In the genomic region with DNA sequence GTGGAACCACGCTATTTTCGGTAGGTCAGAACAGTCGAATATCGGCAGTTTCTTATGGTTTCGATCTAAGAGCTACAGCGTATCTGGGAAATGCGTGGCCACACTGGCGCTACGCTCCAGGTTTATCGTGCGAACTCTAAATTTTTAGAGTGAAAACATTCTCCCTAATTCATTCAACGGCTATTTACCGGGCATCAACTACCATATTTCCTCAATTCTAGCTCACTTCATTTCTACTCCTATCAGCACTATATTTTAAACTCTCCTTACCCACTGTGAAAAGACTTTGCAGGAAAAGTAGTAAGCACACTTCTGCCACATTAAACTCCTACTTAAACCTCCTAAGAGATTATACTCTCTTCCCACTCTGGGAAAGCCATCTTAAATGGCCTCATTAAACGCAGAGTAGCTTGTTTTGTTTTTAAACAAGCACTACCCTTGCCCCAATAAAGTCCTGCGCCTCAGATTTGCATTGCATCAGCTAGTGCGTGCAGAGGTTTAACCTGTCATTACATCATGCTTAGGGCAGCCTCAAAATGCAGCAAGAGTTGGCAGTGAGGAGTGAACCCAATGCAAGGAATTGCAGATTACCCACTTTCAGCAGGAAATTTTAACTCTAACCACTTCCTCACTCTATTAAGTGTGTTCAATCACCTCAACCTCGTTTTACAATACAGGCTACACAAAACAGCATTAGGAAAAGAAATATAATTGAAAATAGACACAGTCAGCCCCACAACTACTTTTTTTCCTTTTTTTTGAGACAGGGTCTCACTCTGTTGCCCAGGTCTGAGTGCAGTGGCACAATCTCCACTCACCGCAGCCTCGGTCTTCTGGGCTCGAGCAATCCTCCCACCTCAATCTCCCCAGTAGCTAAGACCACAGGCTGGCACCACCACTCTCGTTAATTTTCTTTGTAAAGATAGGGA, we compare ENCODE assay signal across 8 cellular contexts. TPM values are rescaled to one million over a fixed set of nuclear protein-coding genes. Genes with fewer than 3 reads are reported as not detected.
DNase-seq lines count a peak whose midpoint lies in the region; ATAC-seq, FAIRE-seq and TF ChIP-seq lines count a peak whose summit lies in the region.

No MANE protein-coding gene starts in this region.

- H3K27ac Mint-ChIP-seq in CD8-positive, alpha-beta memory T cell, result peak overlapping the region; percentile 40 to 95 (median 92)
- H3K27ac Mint-ChIP-seq in activated naive CD4-positive, alpha-beta T cell treated with anti-CD3 and anti-CD28 coated beads for 36 hours, result peak overlapping the region; percentile 100

- H3K4me1 ChIP-seq in CD8-positive, alpha-beta memory T cell (ENCODE audit: insufficient read depth, low read length), result peaks cover 22% of the 10 kb centered on the region
- peaks cover 23% of the 10 kb centered on the region for H3K4me1 ChIP-seq in OCI-LY7 (ENCODE audit: insufficient read depth, low read length, poor library complexity, severe bottlenecking)
- peaks cover 15% of the 10 kb centered on the region for H3K4me1 ChIP-seq in parathyroid adenoma

- peaks cover 0 to 14% (median 0%) of the 10 kb centered on the region in 3 donors for H3K36me3 Mint-ChIP-seq in CD8-positive, alpha-beta memory T cell
- H3K36me3 Mint-ChIP-seq in activated naive CD4-positive, alpha-beta T cell treated with anti-CD3 and anti-CD28 coated beads for 36 hours (ENCODE audit: low read depth), result peaks cover 9% of the 10 kb centered on the region

- no peaks in the 10 kb centered on the region for H3K36me3 ChIP-seq in CD8-positive, alpha-beta memory T cell (ENCODE audit: insufficient read depth, low read length)
- peaks cover 8% of the 10 kb centered on the region; the same call in 1 of the 2 replicates for H3K36me3 ChIP-seq in OCI-LY7 (ENCODE audit: insufficient read depth, low read length)
- H3K36me3 ChIP-seq in parathyroid adenoma (ENCODE audit: control insufficient read depth, insufficient read depth, low read length), result no peaks in the 10 kb centered on the region

- peak overlapping the region; percentile 69 for H3K4me3 ChIP-seq in CD8-positive, alpha-beta memory T cell (ENCODE audit: low read length)
- peak overlapping the region; percentile 28 for H3K4me3 ChIP-seq in OCI-LY7 (ENCODE audit: low read depth, low read length, poor library complexity, severe bottlenecking)
- H3K4me3 ChIP-seq in parathyroid adenoma (ENCODE audit: low read depth, low read length), result peak overlapping the region; percentile 57

- no peak overlapping the region for H2AFZ ChIP-seq in OCI-LY7 (ENCODE audit: low read length)
- H2AFZ ChIP-seq in parathyroid adenoma, result peak overlapping the region; percentile 67

- H3K27me3 Mint-ChIP-seq in CD8-positive, alpha-beta memory T cell, result no peaks in the 10 kb centered on the region
- no peaks in the 10 kb centered on the region for H3K27me3 Mint-ChIP-seq in activated naive CD4-positive, alpha-beta T cell treated with anti-CD3 and anti-CD28 coated beads for 36 hours (ENCODE audit: low read depth)

- no peaks in the 10 kb centered on the region for H3K9me3 ChIP-seq in CD8-positive, alpha-beta memory T cell (ENCODE audit: low read length)
- H3K9me3 ChIP-seq in OCI-LY7 (ENCODE audit: low read length), result no peaks in the 10 kb centered on the region
- H3K9me3 ChIP-seq in parathyroid adenoma (ENCODE audit: control insufficient read depth, low read length), result no peaks in the 10 kb centered on the region

- no TSS peak for BruUV-seq in OCI-LY7 (replicated peaks; lab: Mats Ljungman, UMichigan)

- H3K9me3 Mint-ChIP-seq in CD8-positive, alpha-beta memory T cell, result no peaks in the 10 kb centered on the region
- H3K9me3 Mint-ChIP-seq in activated naive CD4-positive, alpha-beta T cell treated with anti-CD3 and anti-CD28 coated beads for 36 hours, result no peaks in the 10 kb centered on the region

- H3K9me2 ChIP-seq in OCI-LY7 (ENCODE audit: insufficient read depth, low read length), result no peaks in the 10 kb centered on the region

- H3K9ac ChIP-seq in parathyroid adenoma, result no peak overlapping the region

- H3K4me2 ChIP-seq in OCI-LY7 (ENCODE audit: low read length) (peak overlapping the region; percentile 57), parathyroid adenoma (ENCODE audit: low read length) (peak overlapping the region; percentile 72)

- POLR2A ChIA-PET in CD8-positive, alpha-beta memory T cell (lab: Charles Lee), result interaction anchor here (0.7 to 2.7 kb wide), 7 partner anchors 18 to 257 kb away, joined by 3 to 29 read pairs (median 5); a partner anchor contains a TSS
- POLR2A ChIA-PET in OCI-LY7 (lab: Charles Lee), result interaction anchor here (0.6 to 2.2 kb wide), 7 partner anchors 11 to 151 kb away, joined by 3 to 11 read pairs (median 3); no protein-coding TSS in a partner anchor

- peak; percentile 69 for ATAC-seq in HG03280 (IDR thresholded peaks at IDR 0.05; ENCODE audit: unreplicated experiment)

- CTCF ChIA-PET in CD8-positive, alpha-beta memory T cell (lab: Charles Lee), result interaction anchor here (1.0 to 3.5 kb wide), 5 partner anchors 12 to 264 kb away, joined by 3 to 25 read pairs (median 7); a partner anchor contains a TSS
- CTCF ChIA-PET in OCI-LY7 (lab: Charles Lee; ENCODE audit: unreplicated experiment), result interaction anchor here (0.9 kb wide), 1 partner anchor 12 kb away, joined by 3 read pairs; no protein-coding TSS in a partner anchor
- CTCF ChIA-PET in activated naive CD4-positive, alpha-beta T cell treated with anti-CD3 and anti-CD28 coated beads for 36 hours (lab: Charles Lee), result interaction anchor here (0.5 to 4.2 kb wide), 5 partner anchors 12 to 264 kb away, joined by 4 to 28 read pairs (median 7); no protein-coding TSS in a partner anchor

- H3K4me3 Mint-ChIP-seq in CD8-positive, alpha-beta memory T cell, result peak overlapping the region; percentile 85 to 96 (median 89)
- H3K4me3 Mint-ChIP-seq in activated naive CD4-positive, alpha-beta T cell treated with anti-CD3 and anti-CD28 coated beads for 36 hours, result peak overlapping the region; percentile 99

- peak overlapping the region; percentile 90 for H3K27ac ChIP-seq in CD8-positive, alpha-beta memory T cell (ENCODE audit: low read depth, low read length)
- H3K27ac ChIP-seq in OCI-LY7 (ENCODE audit: low read depth, low read length, poor library complexity, severe bottlenecking) (no peak overlapping the region), parathyroid adenoma (peak overlapping the region; percentile 66)

- peaks cover 34% of the 10 kb centered on the region for H4K20me1 ChIP-seq in OCI-LY7 (ENCODE audit: insufficient read depth, low read length)

- intact Hi-C loops in OCI-LY7 (cut with micrococcal nuclease; ENCODE audit: unreplicated experiment), result no loop called here
- intact Hi-C loops in activated naive CD4-positive, alpha-beta T cell treated with anti-CD3 and anti-CD28 coated beads for 36 hours (cut with micrococcal nuclease), result loop anchor here (1.0 to 10.0 kb wide), 9 partner anchors 19 to 1968 kb away; a partner anchor contains a TSS

- peak; percentile 21 for FAIRE-seq in GM19239 (lab: Jason Lieb, UNC)

- peaks cover 83% of the 10 kb centered on the region for H3K79me2 ChIP-seq in OCI-LY7 (ENCODE audit: insufficient read depth, low read depth, low read length)
- H3K79me2 ChIP-seq in parathyroid adenoma, result peaks cover 36% of the 10 kb centered on the region

- H3K27me3 ChIP-seq in CD8-positive, alpha-beta memory T cell (ENCODE audit: insufficient read depth, low read length, poor library complexity, severe bottlenecking), result no peaks in the 10 kb centered on the region
- H3K27me3 ChIP-seq in parathyroid adenoma (ENCODE audit: control insufficient read depth, insufficient read depth, low read length), result no peaks in the 10 kb centered on the region

- DNase-seq in CD8-positive, alpha-beta memory T cell, result peak; percentile 9 to 74 (median 49)
- DNase-seq in GM19239 (ENCODE audit: insufficient read length, low spot score) (peak; percentile 33), OCI-LY7 (ENCODE audit: low spot score) (peak; percentile 47), glomerular visceral epithelial cell (ENCODE audit: extremely low spot score) (peak; percentile 59), T1000 (lab: John Stamatoyannopoulos, UW) (no peak)
- DNase-seq in activated naive CD4-positive, alpha-beta T cell treated with anti-CD3 and anti-CD28 coated beads for 36 hours, result peak; percentile 86

- peaks cover 24 to 43% (median 42%) of the 10 kb centered on the region in 3 donors for H3K4me1 Mint-ChIP-seq in CD8-positive, alpha-beta memory T cell
- H3K4me1 Mint-ChIP-seq in activated naive CD4-positive, alpha-beta T cell treated with anti-CD3 and anti-CD28 coated beads for 36 hours (ENCODE audit: low read depth), result peaks cover 61% of the 10 kb centered on the region

- TF ChIP-seq CTCF in OCI-LY7 (conservative IDR thresholded peaks at IDR 0.05; ENCODE audit: low read length), result no peak
- TF ChIP-seq CTCF in parathyroid adenoma (IDR thresholded peaks at IDR 0.05), result no peak

RNA-seq across cellular contexts. Expression of a gene that starts 18.8 kb away (rescaled TPM):
- total RNA-seq in CD8-positive, alpha-beta memory T cell, result 10 to 100 TPM; 11.6 to 13.3 TPM
- 10.7 TPM for polyA plus RNA-seq in CD8-positive, alpha-beta memory T cell
- total RNA-seq in OCI-LY7 (2014; rRNA removed; shearing (Covaris generic)), result 15.7 and 22.8 TPM in 2 replicates
- 18.9 and 23.1 TPM in 2 replicates for total RNA-seq in OCI-LY7 (2022)
- total RNA-seq in activated naive CD4-positive, alpha-beta T cell treated with anti-CD3 and anti-CD28 coated beads for 36 hours, result 10 to 100 TPM; 13.7 to 14.6 TPM
